ENCODE assay signal across 8 cellular contexts in the genomic region with DNA sequence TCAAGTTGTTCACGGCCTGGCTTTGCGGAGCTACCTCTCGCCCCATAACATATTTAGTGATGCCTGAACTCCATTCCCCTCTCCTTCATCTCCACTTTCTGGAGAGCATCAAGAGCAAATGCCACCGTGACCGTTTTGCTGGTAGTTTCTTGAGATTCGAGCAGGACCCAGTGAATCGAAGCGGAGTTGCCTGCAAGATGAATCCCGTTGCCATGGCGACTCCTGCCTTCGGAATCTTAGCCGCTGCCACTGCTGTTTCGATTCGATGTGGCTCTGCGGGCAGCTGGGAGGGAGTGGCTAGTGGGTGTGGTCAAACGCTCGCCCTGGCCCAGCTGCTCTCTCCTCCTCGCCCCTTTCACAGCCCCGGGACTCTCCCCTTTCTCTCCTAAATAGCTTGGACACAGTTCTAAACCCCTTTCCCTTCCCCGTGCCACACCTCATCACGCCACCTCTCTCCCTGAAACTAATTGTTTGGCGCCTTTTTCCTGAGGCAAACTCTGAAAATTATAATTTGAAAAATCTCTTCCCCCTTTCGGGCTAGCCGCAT. TPM values are rescaled to one million over a fixed set of nuclear protein-coding genes. Genes with fewer than 3 reads are reported as not detected.
A peak's percentile ranks its signal among the peaks of the same experiment; 100 is the strongest.
DNase-seq lines count a peak whose midpoint lies in the region; ATAC-seq, FAIRE-seq and TF ChIP-seq lines count a peak whose summit lies in the region.

No MANE protein-coding gene starts in this region.

- peak; percentile 84 for FAIRE-seq in GM19239 (lab: Jason Lieb, UNC)

- no peak for TF ChIP-seq CTCF in liver (IDR thresholded peaks at IDR 0.05; ENCODE audit: low read depth, low read length, missing input control)

- peak in 1 of 2 donors; percentile 3 for TF ChIP-seq RAD21 in liver (IDR thresholded peaks at IDR 0.05)

- DNase-seq in Ammon's horn (ENCODE audit: low spot score) (peak; percentile 86), GM19239 (ENCODE audit: insufficient read length, low spot score) (peak; percentile 66), NCI-H524 (lab: John Stamatoyannopoulos, UW) (peak; percentile 99), dermis blood vessel endothelial cell (peak; percentile 89)
- DNase-seq in activated CD4-positive, alpha-beta T cell treated with anti-CD3 and anti-CD28 coated beads, Interleukin-2, amount 50 U/mL, for 1 hour, result peak; percentile 62
- peak; percentile 69 to 73 for DNase-seq in stimulated activated CD4-positive, alpha-beta T cell treated with anti-CD3 and anti-CD28 coated beads, Interleukin-2, amount 100 ng/mL, for 48 hours

- peak overlapping the region; percentile 84 to 96 for H3K27ac ChIP-seq in liver (ENCODE audit: low read depth in 1 of 2, low read length in 2 of 2)

- peak overlapping the region in 1 of 2 donors; percentile 76 for H3K9ac ChIP-seq in liver (ENCODE audit: low read depth in 1 of 2, low read length in 2 of 2)

- no peaks in the 10 kb centered on the region for H3K36me3 ChIP-seq in liver (ENCODE audit: control insufficient read depth in 4 of 4, insufficient read depth in 3 of 4, low read depth in 1 of 4, low read length in 3 of 4)

- no peaks in the 10 kb centered on the region for H3K27me3 ChIP-seq in liver (ENCODE audit: control insufficient read depth in 4 of 4, insufficient read depth in 4 of 4, low read length in 3 of 4)

- peak overlapping the region; percentile 66 to 70 (median 67) for H3K4me3 ChIP-seq in liver (ENCODE audit: low read depth in 1 of 3, low read length in 3 of 3)

- peak; percentile 55 for ATAC-seq in HG03439 (IDR thresholded peaks at IDR 0.05; ENCODE audit: unreplicated experiment)

- peaks cover 0 to 41% (median 28%) of the 10 kb centered on the region in 4 donors for H3K4me1 ChIP-seq in liver (ENCODE audit: control insufficient read depth in 4 of 4, insufficient read depth in 4 of 4, low read length in 3 of 4)

- no peaks in the 10 kb centered on the region for H3K9me3 ChIP-seq in liver (ENCODE audit: control insufficient read depth in 4 of 4, low read length in 3 of 4)

- WGBS in liver, result 14% methylated on average over 24 of the region's 24 CpGs

TF ChIP-seq in liver, 16 proteins besides CTCF, POLR2A, EP300 and RAD21:
- TF ChIP-seq YY1 (IDR thresholded peaks at IDR 0.05) (peak; percentile 30), RXRA (IDR thresholded peaks at IDR 0.05) (no peak)

RNA-seq across cellular contexts. Expression of a gene that starts 1.4 kb away (rescaled TPM):
- 32.0 and 65.3 TPM in 2 replicates for total RNA-seq in dermis blood vessel endothelial cell
- total RNA-seq in liver, result 10 to 100 TPM; 20.9 to 28.4 TPM
- 10 to 100 TPM in 1 of 2 donors, 1 to 10 TPM in 1; 9.5 to 16.0 TPM for polyA plus RNA-seq in liver

Comparison
In these comparisons a context has a peak if more than half of its experiments do, and no peak if none do; other contexts are left out.
1. Peak in every context shown above with its lines: DNase-seq, ATAC-seq, H3K4me3 ChIP-seq and H3K27ac ChIP-seq.